Comparison of ENCODE assay signal across 1 cellular context in the genomic region with DNA sequence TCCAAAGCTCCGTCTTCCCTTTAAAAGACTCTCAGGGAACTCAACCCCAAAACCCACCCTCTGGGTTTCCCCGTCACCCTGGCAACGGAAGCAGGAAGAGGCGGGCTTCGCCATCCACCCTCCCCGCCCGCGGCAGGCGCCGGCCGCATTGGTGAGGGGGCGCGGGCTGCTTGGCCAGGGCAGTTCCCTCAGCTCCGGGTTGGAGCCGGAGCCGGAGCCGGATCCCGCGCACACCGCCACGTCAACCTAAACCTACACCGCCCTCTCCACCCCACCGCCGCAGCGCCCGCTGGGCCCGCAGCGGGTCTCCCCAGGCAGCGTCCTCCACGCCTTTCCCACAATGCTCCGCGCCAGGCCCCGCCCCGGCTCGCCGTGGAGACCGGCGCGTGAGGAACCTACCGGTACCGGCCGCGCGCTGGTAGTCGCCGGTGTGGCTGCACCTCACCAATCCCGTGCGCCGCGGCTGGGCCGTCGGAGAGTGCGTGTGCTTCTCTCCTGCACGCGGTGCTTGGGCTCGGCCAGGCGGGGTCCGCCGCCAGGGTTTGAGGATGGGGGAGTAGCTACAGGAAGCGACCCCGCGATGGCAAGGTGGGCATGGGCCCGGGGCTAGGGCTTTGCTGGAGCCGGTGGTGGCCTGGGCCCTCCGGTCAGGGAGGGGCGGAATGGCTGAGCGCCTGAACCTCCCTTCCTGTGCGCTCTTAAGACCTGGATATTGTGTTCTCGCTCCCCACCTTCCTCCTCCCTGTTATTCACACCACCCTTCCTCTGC.
TF ChIP-seq lines count a peak whose summit lies in the region.

A gene with protein sequence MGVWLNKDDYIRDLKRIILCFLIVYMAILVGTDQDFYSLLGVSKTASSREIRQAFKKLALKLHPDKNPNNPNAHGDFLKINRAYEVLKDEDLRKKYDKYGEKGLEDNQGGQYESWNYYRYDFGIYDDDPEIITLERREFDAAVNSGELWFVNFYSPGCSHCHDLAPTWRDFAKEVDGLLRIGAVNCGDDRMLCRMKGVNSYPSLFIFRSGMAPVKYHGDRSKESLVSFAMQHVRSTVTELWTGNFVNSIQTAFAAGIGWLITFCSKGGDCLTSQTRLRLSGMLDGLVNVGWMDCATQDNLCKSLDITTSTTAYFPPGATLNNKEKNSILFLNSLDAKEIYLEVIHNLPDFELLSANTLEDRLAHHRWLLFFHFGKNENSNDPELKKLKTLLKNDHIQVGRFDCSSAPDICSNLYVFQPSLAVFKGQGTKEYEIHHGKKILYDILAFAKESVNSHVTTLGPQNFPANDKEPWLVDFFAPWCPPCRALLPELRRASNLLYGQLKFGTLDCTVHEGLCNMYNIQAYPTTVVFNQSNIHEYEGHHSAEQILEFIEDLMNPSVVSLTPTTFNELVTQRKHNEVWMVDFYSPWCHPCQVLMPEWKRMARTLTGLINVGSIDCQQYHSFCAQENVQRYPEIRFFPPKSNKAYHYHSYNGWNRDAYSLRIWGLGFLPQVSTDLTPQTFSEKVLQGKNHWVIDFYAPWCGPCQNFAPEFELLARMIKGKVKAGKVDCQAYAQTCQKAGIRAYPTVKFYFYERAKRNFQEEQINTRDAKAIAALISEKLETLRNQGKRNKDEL (plus strand): TSS at position 362 of the 769 bp plus-strand sequence. CDS start 1,830 bp downstream, outside the sequence.

TF ChIP-seq in HepG2, 621 proteins besides CTCF, POLR2A, EP300 and RAD21 (continued from another document):
- TF ChIP-seq DPF2 (CRISPR knock-in tag; IDR thresholded peaks at IDR 0.05; ENCODE audit: borderline replicate concordance, low read depth): no peak
- TF ChIP-seq ZNF230 (CRISPR knock-in tag; IDR thresholded peaks at IDR 0.05): peak; percentile 96; the same call in 1 of the 2 replicates
- peak; percentile 82; the same call in 1 of the 2 replicates for TF ChIP-seq ZNF317 (CRISPR knock-in tag; IDR thresholded peaks at IDR 0.05)
- peak; percentile 74; the same call in 1 of the 2 replicates for TF ChIP-seq ZSCAN12 (CRISPR knock-in tag; IDR thresholded peaks at IDR 0.05)
- TF ChIP-seq ZNF451 (CRISPR knock-in tag; IDR thresholded peaks at IDR 0.05): no peak
- TF ChIP-seq THAP11 (CRISPR knock-in tag; IDR thresholded peaks at IDR 0.05): peak; percentile 87
- no peak for TF ChIP-seq SRSF9 (IDR thresholded peaks at IDR 0.05; ENCODE audit: borderline replicate concordance, insufficient read depth, low read depth, low read length, poor library complexity, severe bottlenecking)
- TF ChIP-seq ZNF670 (CRISPR knock-in tag; IDR thresholded peaks at IDR 0.05; ENCODE audit: borderline replicate concordance): peak; percentile 32; the same call in 1 of the 2 replicates
- TF ChIP-seq PHF21A (CRISPR knock-in tag; IDR thresholded peaks at IDR 0.05): 0 out of 2 replicates have a peak, but pooled peaks have one; percentile 15
- 0 out of 2 replicates have a peak, but pooled peaks have one; percentile 70 for TF ChIP-seq ISX (CRISPR knock-in tag; conservative IDR thresholded peaks at IDR 0.05)
- TF ChIP-seq TCF7L2 (IDR thresholded peaks at IDR 0.05; ENCODE audit: low read depth, low read length): no peak
- peak; percentile 90 for TF ChIP-seq GATAD1 (CRISPR knock-in tag; IDR thresholded peaks at IDR 0.05)
- no peak for TF ChIP-seq SCMH1 (CRISPR knock-in tag; IDR thresholded peaks at IDR 0.05; ENCODE audit: borderline replicate concordance)
- TF ChIP-seq, protein P1, sequence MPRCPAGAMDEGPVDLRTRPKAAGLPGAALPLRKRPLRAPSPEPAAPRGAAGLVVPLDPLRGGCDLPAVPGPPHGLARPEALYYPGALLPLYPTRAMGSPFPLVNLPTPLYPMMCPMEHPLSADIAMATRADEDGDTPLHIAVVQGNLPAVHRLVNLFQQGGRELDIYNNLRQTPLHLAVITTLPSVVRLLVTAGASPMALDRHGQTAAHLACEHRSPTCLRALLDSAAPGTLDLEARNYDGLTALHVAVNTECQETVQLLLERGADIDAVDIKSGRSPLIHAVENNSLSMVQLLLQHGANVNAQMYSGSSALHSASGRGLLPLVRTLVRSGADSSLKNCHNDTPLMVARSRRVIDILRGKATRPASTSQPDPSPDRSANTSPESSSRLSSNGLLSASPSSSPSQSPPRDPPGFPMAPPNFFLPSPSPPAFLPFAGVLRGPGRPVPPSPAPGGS (CRISPR knock-in tag; IDR thresholded peaks at IDR 0.05): peak; percentile 99
- TF ChIP-seq, protein P2, sequence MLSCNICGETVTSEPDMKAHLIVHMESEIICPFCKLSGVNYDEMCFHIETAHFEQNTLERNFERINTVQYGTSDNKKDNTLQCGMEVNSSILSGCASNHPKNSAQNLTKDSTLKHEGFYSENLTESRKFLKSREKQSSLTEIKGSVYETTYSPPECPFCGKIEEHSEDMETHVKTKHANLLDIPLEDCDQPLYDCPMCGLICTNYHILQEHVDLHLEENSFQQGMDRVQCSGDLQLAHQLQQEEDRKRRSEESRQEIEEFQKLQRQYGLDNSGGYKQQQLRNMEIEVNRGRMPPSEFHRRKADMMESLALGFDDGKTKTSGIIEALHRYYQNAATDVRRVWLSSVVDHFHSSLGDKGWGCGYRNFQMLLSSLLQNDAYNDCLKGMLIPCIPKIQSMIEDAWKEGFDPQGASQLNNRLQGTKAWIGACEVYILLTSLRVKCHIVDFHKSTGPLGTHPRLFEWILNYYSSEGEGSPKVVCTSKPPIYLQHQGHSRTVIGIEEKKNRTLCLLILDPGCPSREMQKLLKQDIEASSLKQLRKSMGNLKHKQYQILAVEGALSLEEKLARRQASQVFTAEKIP (CRISPR knock-in tag; IDR thresholded peaks at IDR 0.05; ENCODE audit: borderline replicate concordance): no peak
- TF ChIP-seq TEAD3 (CRISPR knock-in tag; optimal IDR thresholded peaks at IDR 0.05; ENCODE audit: borderline replicate concordance): peak; percentile 80
- no peak for TF ChIP-seq ZNF713 (CRISPR knock-in tag; IDR thresholded peaks at IDR 0.05)
- TF ChIP-seq WIZ (CRISPR knock-in tag; IDR thresholded peaks at IDR 0.05): peak; percentile 94
- TF ChIP-seq REL (CRISPR knock-in tag; conservative IDR thresholded peaks at IDR 0.05): peak; percentile 95
- TF ChIP-seq TMF1 (CRISPR knock-in tag; IDR thresholded peaks at IDR 0.05; ENCODE audit: low read depth): 0 out of 2 replicates have a peak, but pooled peaks have one; percentile 83
- TF ChIP-seq ZNF510 (CRISPR knock-in tag; IDR thresholded peaks at IDR 0.05; ENCODE audit: low read depth): peak; percentile 90
- peak; percentile 83 for TF ChIP-seq YY1 (IDR thresholded peaks at IDR 0.05; ENCODE audit: insufficient read depth, insufficient replicate concordance, low read depth, low read length)
- TF ChIP-seq ZNF776 (CRISPR knock-in tag; IDR thresholded peaks at IDR 0.05): peak; percentile 95
- TF ChIP-seq, protein P3, sequence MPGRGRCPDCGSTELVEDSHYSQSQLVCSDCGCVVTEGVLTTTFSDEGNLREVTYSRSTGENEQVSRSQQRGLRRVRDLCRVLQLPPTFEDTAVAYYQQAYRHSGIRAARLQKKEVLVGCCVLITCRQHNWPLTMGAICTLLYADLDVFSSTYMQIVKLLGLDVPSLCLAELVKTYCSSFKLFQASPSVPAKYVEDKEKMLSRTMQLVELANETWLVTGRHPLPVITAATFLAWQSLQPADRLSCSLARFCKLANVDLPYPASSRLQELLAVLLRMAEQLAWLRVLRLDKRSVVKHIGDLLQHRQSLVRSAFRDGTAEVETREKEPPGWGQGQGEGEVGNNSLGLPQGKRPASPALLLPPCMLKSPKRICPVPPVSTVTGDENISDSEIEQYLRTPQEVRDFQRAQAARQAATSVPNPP (CRISPR knock-in tag; IDR thresholded peaks at IDR 0.05): no peak
- TF ChIP-seq MTA3 (CRISPR knock-in tag; IDR thresholded peaks at IDR 0.05): no peak
